Comparison of ENCODE assay signal across 1 cellular context in genomic region chr19:718251-719024, GRCh38.
TF ChIP-seq lines count a peak whose summit lies in the region.

No MANE protein-coding gene starts in this region.

TF ChIP-seq in GM23338, 12 proteins besides CTCF, POLR2A, EP300 and RAD21 (continued from another document):
- no peak for TF ChIP-seq CREB1 (CRISPR knock-in tag; IDR thresholded peaks at IDR 0.05; ENCODE audit: low read depth)
- no peak for TF ChIP-seq REST (IDR thresholded peaks at IDR 0.05; ENCODE audit: unreplicated experiment)
- no peak for TF ChIP-seq ETS1 (IDR thresholded peaks at IDR 0.05)
- no peak for TF ChIP-seq STAT1 (IDR thresholded peaks at IDR 0.05; ENCODE audit: unreplicated experiment)
- no peak for TF ChIP-seq NANOG (IDR thresholded peaks at IDR 0.05; ENCODE audit: borderline replicate concordance)
